10 cellular contexts compared by ENCODE assay signal in the genomic region with DNA sequence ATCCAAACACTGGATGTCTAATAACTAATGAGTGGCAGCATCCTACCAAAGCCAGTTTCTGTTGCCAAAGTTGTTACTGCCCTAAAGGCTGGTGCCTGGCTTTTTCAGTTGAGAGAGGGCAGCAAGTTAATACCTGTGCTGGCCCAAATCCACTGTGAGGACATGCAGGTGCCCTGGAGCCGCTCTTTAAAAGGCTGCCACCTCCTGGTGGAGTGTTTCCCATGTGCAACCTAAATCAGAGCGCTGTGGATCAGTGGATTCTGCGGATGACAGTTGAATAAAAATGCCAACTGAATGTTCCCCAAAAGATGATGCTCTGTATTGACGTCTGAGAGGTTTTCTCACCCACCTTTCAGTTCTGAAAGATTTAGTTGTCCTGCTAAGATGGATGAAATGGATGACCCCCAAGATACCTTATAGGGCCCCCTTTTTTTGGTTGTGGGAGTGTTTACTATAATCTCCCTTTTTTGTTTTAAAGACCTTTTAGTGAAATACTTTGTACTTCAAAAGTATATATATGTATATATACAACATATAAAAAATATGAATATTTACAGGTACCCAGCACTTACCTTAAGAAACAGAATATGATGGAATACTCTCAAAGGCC.
DNase-seq lines count a peak whose midpoint lies in the region; ATAC-seq and TF ChIP-seq lines count a peak whose summit lies in the region.
"Had no signal": no experiment of that assay in that cellular context is flagged by ENCODE, and none has a peak within 500 bp of the region (broad histone marks: within the 10 kb centered on the region; RNA-seq: fewer than 3 reads in every experiment).

No MANE protein-coding gene starts in this region.

- H3K27me3 ChIP-seq in BE2C = no peaks in the 10 kb centered on the region
- H3K27me3 ChIP-seq in RWPE2 (ENCODE audit: insufficient read depth, poor library complexity, severe bottlenecking) = peaks cover 22% of the 10 kb centered on the region
- H3K27me3 ChIP-seq: MG63 had no signal

- H3K4me1 ChIP-seq in BE2C (no peaks in the 10 kb centered on the region), RWPE2 (ENCODE audit: insufficient read depth, poor library complexity, severe bottlenecking) (peaks cover 4% of the 10 kb centered on the region)

- peak; percentile 56 for TF ChIP-seq CTCF in BE2C (IDR thresholded peaks at IDR 0.05; ENCODE audit: low read depth, low read length)
- TF ChIP-seq CTCF in GM12875 (IDR thresholded peaks at IDR 0.05; ENCODE audit: borderline replicate concordance, insufficient read depth, low read depth, low read length) = peak; percentile 25; the same call in 1 of the 2 replicates
- TF ChIP-seq CTCF in RWPE2 (IDR thresholded peaks at IDR 0.05; ENCODE audit: poor library complexity, severe bottlenecking) = peak; percentile 44

- H3K36me3 ChIP-seq in BE2C (no peaks in the 10 kb centered on the region), RWPE2 (ENCODE audit: low read depth) (no peaks in the 10 kb centered on the region)
- H3K36me3 ChIP-seq: MG63 had no signal

- no peaks in the 10 kb centered on the region for H3K9me3 ChIP-seq in BE2C
- H3K9me3 ChIP-seq in RWPE2 (ENCODE audit: severe bottlenecking) = no peaks in the 10 kb centered on the region
- H3K9me3 ChIP-seq: MG63 had no signal

- DNase-seq in BE2C (no peak), RWPE2 (ENCODE audit: low spot score) (no peak), iPS-NIHi11 (ENCODE audit: low spot score) (peak; percentile 57), NK-92 (lab: John Stamatoyannopoulos, UW; ENCODE audit: unreplicated experiment) (no peak)
- DNase-seq in central memory CD4-positive, alpha-beta T cell = no peak
- DNase-seq: MG63, SIG-M5 had no signal

- H3K4me3 ChIP-seq in BE2C (ENCODE audit: low read depth, low read length) (no peak overlapping the region), GM12875 (ENCODE audit: low read depth, low read length) (no peak overlapping the region), RWPE2 (ENCODE audit: severe bottlenecking) (no peak overlapping the region)
- H3K4me3 ChIP-seq: MG63 had no signal

- H3K27ac ChIP-seq in RWPE2 (ENCODE audit: poor library complexity, severe bottlenecking) = no peak overlapping the region

- ATAC-seq in RWPE2 (ENCODE audit: low read depth) = 0 out of 3 replicates have a peak, but pooled peaks have one; percentile 40
- ATAC-seq in HG03565 (IDR thresholded peaks at IDR 0.05; ENCODE audit: unreplicated experiment) = no peak
- ATAC-seq in HG02798 (IDR thresholded peaks at IDR 0.05; ENCODE audit: poor library complexity, unreplicated experiment) = no peak
